20 cellular contexts compared by ENCODE assay signal in the genomic region with DNA sequence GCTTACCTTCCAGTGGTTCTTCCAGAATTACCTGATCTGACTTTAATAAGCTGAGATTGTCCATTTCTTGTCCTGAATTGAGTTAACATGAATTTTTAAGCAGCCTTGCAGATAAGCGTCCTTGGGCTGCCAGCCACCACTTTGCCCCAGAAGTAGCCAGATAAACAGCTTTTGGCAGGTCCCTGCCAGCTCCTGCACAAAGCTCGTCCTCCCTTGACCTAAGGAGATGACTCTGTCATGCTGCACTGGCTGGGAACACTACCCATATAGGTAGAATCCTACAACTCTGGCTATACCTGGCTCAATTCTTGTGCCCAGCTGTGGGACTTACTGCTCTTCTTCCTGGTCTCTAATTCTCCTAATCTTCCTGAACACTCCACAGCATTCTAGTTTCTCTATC. TPM values are rescaled to one million over a fixed set of nuclear protein-coding genes. Genes with fewer than 3 reads are reported as not detected.
A peak's percentile ranks its signal among the peaks of the same experiment; 100 is the strongest.
DNase-seq lines count a peak whose midpoint lies in the region; ATAC-seq and TF ChIP-seq lines count a peak whose summit lies in the region.
"Had no signal": no experiment of that assay in that cellular context is flagged by ENCODE, and none has a peak within 500 bp of the region (broad histone marks: within the 10 kb centered on the region; RNA-seq: fewer than 3 reads in every experiment).

No MANE protein-coding gene starts in this region.

- no peaks in the 10 kb centered on the region for H3K4me1 ChIP-seq in right atrium auricular region
- peaks cover 24 to 30% of the 10 kb centered on the region in 2 donors for H3K4me1 ChIP-seq in adrenal gland (replicated peaks in 1 of 2)
- H3K4me1 ChIP-seq in osteoblast (ENCODE audit: insufficient read depth, low read length): no peaks in the 10 kb centered on the region
- H3K4me1 ChIP-seq: A549; BLaER1 treated with 17β-estradiol and CSF1 and Interleukin-3, amounts not matched to agents 10 nM and 100 nM; HAP-1 had no signal

- peaks cover 3% of the 10 kb centered on the region for H4K20me1 ChIP-seq in osteoblast (ENCODE audit: insufficient read depth, low read length)
- H4K20me1 ChIP-seq: BLaER1 treated with 17β-estradiol and CSF1 and Interleukin-3, amounts not matched to agents 10 nM and 100 nM had no signal

- H3K4me3 ChIP-seq in right atrium auricular region: no peak overlapping the region
- H3K4me3 ChIP-seq in adrenal gland: no peak overlapping the region
- H3K4me3 ChIP-seq in osteoblast (ENCODE audit: insufficient read depth, low read length): no peak overlapping the region
- H3K4me3 ChIP-seq: A549; BLaER1 treated with 17β-estradiol and CSF1 and Interleukin-3, amounts not matched to agents 10 nM and 100 nM; HAP-1 had no signal

- no peaks in the 10 kb centered on the region for H3K27me3 Mint-ChIP-seq in Calu3 (ENCODE audit: unreplicated experiment)

- H3K4me3 Mint-ChIP-seq in Calu3 (ENCODE audit: low read depth, unreplicated experiment): no peak overlapping the region
- H3K4me3 Mint-ChIP-seq: CD14-positive monocyte; CD4-positive, alpha-beta T cell; CD8-positive, alpha-beta memory T cell; HFFc6 had no signal

- H3K36me3 ChIP-seq in right atrium auricular region: peaks cover 6% of the 10 kb centered on the region
- H3K36me3 ChIP-seq in adrenal gland (replicated peaks in 1 of 2): peaks cover 0 to 39% of the 10 kb centered on the region in 2 donors
- H3K36me3 ChIP-seq in osteoblast (ENCODE audit: insufficient read depth, low read length): no peaks in the 10 kb centered on the region
- H3K36me3 ChIP-seq: BE2C had no signal

- ATAC-seq in Right ventricle myocardium superior (ENCODE audit: poor library complexity): peak; percentile 69
- ATAC-seq in GM19324 (IDR thresholded peaks at IDR 0.05; ENCODE audit: low FRiP score, unreplicated experiment): no peak
- ATAC-seq: A549 had no signal

- no peak overlapping the region for H3K4me2 ChIP-seq in osteoblast (ENCODE audit: insufficient read depth, low read length)
- H3K4me2 ChIP-seq: A549; BLaER1 treated with 17β-estradiol and CSF1 and Interleukin-3, amounts not matched to agents 10 nM and 100 nM had no signal

- no peaks in the 10 kb centered on the region for H3K79me2 ChIP-seq in osteoblast (ENCODE audit: insufficient read depth, low read length)

- TF ChIP-seq CTCF in right atrium auricular region (IDR thresholded peaks at IDR 0.05): no peak
- no peak for TF ChIP-seq CTCF in adrenal gland (IDR thresholded peaks at IDR 0.05)
- no peak for TF ChIP-seq CTCF in osteoblast (IDR thresholded peaks at IDR 0.05; ENCODE audit: extremely low read depth, low read depth, low read length)
- TF ChIP-seq CTCF in Calu3 (IDR thresholded peaks at IDR 0.05; ENCODE audit: unreplicated experiment): no peak

- no peaks in the 10 kb centered on the region for H3K9me3 Mint-ChIP-seq in Calu3 (ENCODE audit: low read depth, unreplicated experiment)
- H3K9me3 Mint-ChIP-seq: CD14-positive monocyte; CD4-positive, alpha-beta T cell; CD8-positive, alpha-beta memory T cell; HFFc6 had no signal

- no peak overlapping the region for H3K27ac ChIP-seq in right atrium auricular region
- peak overlapping the region; percentile 36 to 80 (median 47) for H3K27ac ChIP-seq in adrenal gland
- no peak overlapping the region for H3K27ac ChIP-seq in osteoblast (ENCODE audit: low read depth, low read length)
- H3K27ac ChIP-seq: A549; BLaER1 treated with 17β-estradiol and CSF1 and Interleukin-3, amounts not matched to agents 10 nM and 100 nM had no signal

- intact Hi-C loops in Right ventricle myocardium superior (cut with DNase I) (loop anchor here (5.0 kb wide), 1 partner anchor 39 kb away; no protein-coding TSS in a partner anchor), adrenal gland (cut with DNase I) (loop anchor here in 1 of 2 donors (5.0 kb wide), 2 partner anchors 39 to 199 kb away; no protein-coding TSS in a partner anchor), Calu3 (cut with micrococcal nuclease; ENCODE audit: unreplicated experiment) (no loop called here)

- no peak for DNase-seq in Right ventricle myocardium superior
- no peak for DNase-seq in right atrium auricular region (ENCODE audit: low spot score)
- peak; percentile 72 to 91 (median 89) for DNase-seq in adrenal gland
- peak; percentile 74 for DNase-seq in osteoblast (ENCODE audit: insufficient read length, low spot score, missing footprints)
- DNase-seq in Calu3: no peak
- DNase-seq: 8988T; AML-193; BE2C; CD4-positive, alpha-beta T cell; CD8-positive, alpha-beta memory T cell; DMS53; DMS79 treated with DMSO at 0.1 percent for 48 hours; GF-D8; GOT3; HFFc6 had no signal

- no TSS peak for BruUV-seq in Calu3 (replicated peaks; lab: Mats Ljungman, UMichigan)

- CTCF ChIA-PET in Calu3 (lab: Charles Lee): interaction anchor here (0.6 kb wide), 1 partner anchor 382 kb away, joined by 3 read pairs; no protein-coding TSS in a partner anchor

- no peaks in the 10 kb centered on the region for H3K27me3 ChIP-seq in right atrium auricular region
- no peaks in the 10 kb centered on the region for H3K27me3 ChIP-seq in adrenal gland
- H3K27me3 ChIP-seq in osteoblast (ENCODE audit: insufficient read depth, low read length): no peaks in the 10 kb centered on the region
- H3K27me3 ChIP-seq: BE2C; BLaER1 treated with 17β-estradiol and CSF1 and Interleukin-3, amounts not matched to agents 10 nM and 100 nM had no signal

- no peaks in the 10 kb centered on the region for H3K4me1 Mint-ChIP-seq in Calu3 (ENCODE audit: low read depth, unreplicated experiment)
- H3K4me1 Mint-ChIP-seq: CD8-positive, alpha-beta memory T cell had no signal

- 32 to 48% (median 36%) methylated on average over 2 of the region's 2 CpGs for WGBS in adrenal gland, 4 donors

- no peak overlapping the region for H2AFZ ChIP-seq in osteoblast (ENCODE audit: low read length)

- H3K36me3 Mint-ChIP-seq in Calu3 (ENCODE audit: insufficient read depth, unreplicated experiment): peaks cover 14% of the 10 kb centered on the region
- H3K36me3 Mint-ChIP-seq: CD14-positive monocyte; CD8-positive, alpha-beta memory T cell had no signal

- H3K9me3 ChIP-seq in right atrium auricular region (no peaks in the 10 kb centered on the region), adrenal gland (replicated peaks in 1 of 3) (no peaks in the 10 kb centered on the region), osteoblast (ENCODE audit: low read depth, low read length) (no peaks in the 10 kb centered on the region)
- H3K9me3 ChIP-seq: A549; BE2C; BLaER1 treated with 17β-estradiol and CSF1 and Interleukin-3, amounts not matched to agents 10 nM and 100 nM; HAP-1 had no signal

- TF ChIP-seq POLR2A in adrenal gland (IDR thresholded peaks at IDR 0.05): no peak

- no peak overlapping the region for H3K27ac Mint-ChIP-seq in Calu3 (ENCODE audit: unreplicated experiment)
- H3K27ac Mint-ChIP-seq: CD14-positive monocyte; CD4-positive, alpha-beta T cell; HFFc6 had no signal

RNA-seq across cellular contexts. Expression of a gene that starts 39.6 kb away (rescaled TPM):
- 12.7 TPM for total RNA-seq in Right ventricle myocardium superior
- 10 to 100 TPM; 18.9 to 22.8 TPM for total RNA-seq in right atrium auricular region
- 10 to 100 TPM; 26.2 to 44.3 (median 32.6) TPM for total RNA-seq in adrenal gland
- polyA plus RNA-seq in adrenal gland: 10 to 100 TPM; 11.7 to 37.9 (median 17.5) TPM
- 28.3 and 29.0 TPM in 2 replicates for total RNA-seq in osteoblast
- total RNA-seq in Calu3 (2022): 37.0 and 40.1 TPM in 2 replicates

RNA-seq across cellular contexts. Expression of a gene that starts 42.1 kb away (rescaled TPM):
- 14.8 TPM for total RNA-seq in Right ventricle myocardium superior
- total RNA-seq in right atrium auricular region: 10 to 100 TPM; 17.5 to 18.1 TPM
- 100 to 1,000 TPM; 105 to 813 (median 190) TPM for total RNA-seq in adrenal gland
- 1,000 to 10,000 TPM in 1 of 3 donors, 10 to 100 TPM in 2; 29.8 to 1,154 (median 46.8) TPM for polyA plus RNA-seq in adrenal gland
- total RNA-seq in osteoblast: 26.8 and 32.4 TPM in 2 replicates
- 121 and 184 TPM in 2 replicates for total RNA-seq in Calu3 (2022)
- polyA plus RNA-seq: CD14-positive monocyte; CD8-positive, alpha-beta memory T cell had no signal

Comparison
In these comparisons a context has a peak if more than half of its experiments do, and no peak if none do; other contexts are left out.
1. DNase-seq: peak in adrenal gland (7 of 7) and osteoblast (single experiment); none in Right ventricle myocardium superior (single experiment), right atrium auricular region (single experiment) and Calu3 (single experiment).
2. H3K27ac ChIP-seq: peak in adrenal gland (5 of 5); none in right atrium auricular region (0 of 2) and osteoblast (single experiment).